28 cellular contexts compared by ENCODE assay signal in the genomic region with DNA sequence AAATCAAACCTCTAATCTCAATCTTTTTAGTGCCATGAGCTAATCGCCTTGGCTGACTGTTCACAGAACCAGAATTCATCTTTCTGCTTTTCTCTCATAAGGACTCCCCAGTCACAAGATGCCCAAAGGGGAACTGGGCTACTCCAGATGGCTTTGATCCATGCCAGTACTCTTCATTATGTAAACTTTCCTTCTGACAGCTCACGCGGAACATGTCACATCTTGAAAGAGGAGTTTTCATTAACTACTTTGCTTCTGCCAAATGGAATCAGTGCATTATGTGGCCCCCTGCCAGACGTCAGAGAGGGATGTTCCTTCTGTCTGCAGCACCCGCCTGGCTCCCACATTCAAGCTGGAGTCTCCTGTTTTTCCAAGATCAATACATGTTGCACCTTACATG.
"Had no signal": no experiment of that assay in that cellular context is flagged by ENCODE, and none has a peak within 500 bp of the region (broad histone marks: within the 10 kb centered on the region; RNA-seq: fewer than 3 reads in every experiment).

No MANE protein-coding gene starts in this region.

- H3K79me2 ChIP-seq: hepatocyte had no signal

- H3K4me3 ChIP-seq: body of pancreas, hepatocyte, left lung, lung, neural progenitor cell, stomach, suprapubic skin, transverse colon had no signal

- ATAC-seq: activated CD8-positive, alpha-beta T cell treated with anti-CD3 and anti-CD28 coated beads, Interleukin-2, amount 10 ng/mL, durations not matched to agents 7 days and 5 days; body of pancreas; left lung; naive thymus-derived CD8-positive, alpha-beta T cell; sciatic nerve; stimulated activated memory B cell treated with anti-CD40 and anti-IgM and Interleukin-4, amounts not matched to agents 10 μg/mL and 1 μg/mL and 100 μg/mL, for 72 hours had no signal

- H3K9me3 ChIP-seq: body of pancreas, left lung, stomach, suprapubic skin, transverse colon had no signal

- H2AFZ ChIP-seq: hepatocyte, neural progenitor cell had no signal

- H3K36me3 Mint-ChIP-seq: immature natural killer cell; mesothelial cell of epicardium; naive thymus-derived CD8-positive, alpha-beta T cell; neural progenitor cell; stimulated activated memory B cell treated with anti-CD40 and anti-IgM and Interleukin-4, amounts not matched to agents 10 μg/mL and 1 μg/mL and 100 μg/mL, for 72 hours had no signal

- H3K4me1 Mint-ChIP-seq: activated naive CD8-positive, alpha-beta T cell treated with anti-CD3 and anti-CD28 coated beads, Interleukin-2, amount 50 U/mL, for 24 hours; immature natural killer cell; mesothelial cell of epicardium; naive thymus-derived CD8-positive, alpha-beta T cell; neural progenitor cell; stimulated activated memory B cell treated with anti-CD40 and anti-IgM and Interleukin-4, amounts not matched to agents 10 μg/mL and 1 μg/mL and 100 μg/mL, for 72 hours had no signal

- H3K27me3 ChIP-seq: body of pancreas, left lung, transverse colon had no signal

- H3K27ac Mint-ChIP-seq: activated CD8-positive, alpha-beta T cell treated with anti-CD3 and anti-CD28 coated beads, Interleukin-2, amount 10 ng/mL, durations not matched to agents 7 days and 5 days; activated naive CD8-positive, alpha-beta T cell treated with anti-CD3 and anti-CD28 coated beads, Interleukin-2, amount 50 U/mL, for 24 hours; activated T-helper 1 cell treated with anti-CD3 and anti-CD28 coated beads, Interleukin-12 subunit alpha, Interleukin-12 subunit beta, Interleukin-2, Interleukin-4 antibody, amounts not matched to agents 30 ng/mL and 10 ng/mL and 1 ng/mL, durations not matched to agents 14 hours and 24 hours and 36 hours; immature natural killer cell; mesothelial cell of epicardium; naive thymus-derived CD8-positive, alpha-beta T cell; neural progenitor cell; stimulated activated memory B cell treated with anti-CD40 and anti-IgM and Interleukin-4, amounts not matched to agents 10 μg/mL and 1 μg/mL and 100 μg/mL, for 72 hours had no signal

- H3K9me3 Mint-ChIP-seq: activated naive CD8-positive, alpha-beta T cell treated with anti-CD3 and anti-CD28 coated beads, Interleukin-2, amount 50 U/mL, for 24 hours; activated T-helper 1 cell treated with anti-CD3 and anti-CD28 coated beads, Interleukin-12 subunit alpha, Interleukin-12 subunit beta, Interleukin-2, Interleukin-4 antibody, amounts not matched to agents 30 ng/mL and 10 ng/mL and 1 ng/mL, durations not matched to agents 14 hours and 24 hours and 36 hours; mesothelial cell of epicardium; neural progenitor cell; stimulated activated memory B cell treated with anti-CD40 and anti-IgM and Interleukin-4, amounts not matched to agents 10 μg/mL and 1 μg/mL and 100 μg/mL, for 72 hours had no signal

- H3K36me3 ChIP-seq: left lung, neural progenitor cell, stomach, suprapubic skin, transverse colon had no signal

- H3K4me3 Mint-ChIP-seq: activated CD8-positive, alpha-beta T cell treated with anti-CD3 and anti-CD28 coated beads, Interleukin-2, amount 10 ng/mL, durations not matched to agents 7 days and 5 days; activated naive CD8-positive, alpha-beta T cell treated with anti-CD3 and anti-CD28 coated beads, Interleukin-2, amount 50 U/mL, for 24 hours; activated T-helper 1 cell treated with anti-CD3 and anti-CD28 coated beads, Interleukin-12 subunit alpha, Interleukin-12 subunit beta, Interleukin-2, Interleukin-4 antibody, amounts not matched to agents 30 ng/mL and 10 ng/mL and 1 ng/mL, durations not matched to agents 14 hours and 24 hours and 36 hours; immature natural killer cell; mesothelial cell of epicardium; naive thymus-derived CD8-positive, alpha-beta T cell; neural progenitor cell; stimulated activated memory B cell treated with anti-CD40 and anti-IgM and Interleukin-4, amounts not matched to agents 10 μg/mL and 1 μg/mL and 100 μg/mL, for 72 hours had no signal

- H3K27ac ChIP-seq: body of pancreas, hepatocyte, left lung, neural progenitor cell, stomach, suprapubic skin, transverse colon had no signal

- DNase-seq: activated CD4-positive, alpha-beta T cell treated with anti-CD3 and anti-CD28 coated beads for 1 hour; activated CD4-positive, alpha-beta T cell treated with anti-CD3 and anti-CD28 coated beads, Interleukin-2, amount 50 U/mL, for 1 hour; activated CD8-positive, alpha-beta T cell treated with anti-CD3 and anti-CD28 coated beads, Interleukin-2, amount 10 ng/mL, durations not matched to agents 7 days and 5 days; activated gamma-delta T cell; activated naive CD4-positive, alpha-beta T cell treated with anti-CD3 and anti-CD28 coated beads, Interleukin-2, amount 50 U/mL, for 16 hours; activated naive CD8-positive, alpha-beta T cell treated with anti-CD3 and anti-CD28 coated beads, Interleukin-2, amount 50 U/mL, for 24 hours; body of pancreas; central memory CD4-positive, alpha-beta T cell; dermis blood vessel endothelial cell; effector CD8-positive, alpha-beta T cell; glutamatergic neuron; immature natural killer cell; kidney glomerular epithelial cell; left lung; naive thymus-derived CD8-positive, alpha-beta T cell; small intestine; stomach; transverse colon had no signal

- FAIRE-seq: frontal cortex, small intestine, urothelium cell line had no signal

- H3K4me1 ChIP-seq: body of pancreas, left lung, neural progenitor cell, stomach, suprapubic skin, transverse colon had no signal

- H3K4me2 ChIP-seq: hepatocyte, neural progenitor cell had no signal

- H3K9ac ChIP-seq: neural progenitor cell had no signal
